In genomic region chr10:58560068-58560467, GRCh38 we compare ENCODE assay signal across 27 cellular contexts.
"Had no signal": no experiment of that assay in that cellular context is flagged by ENCODE, and none has a peak within 500 bp of the region (broad histone marks: within the 10 kb centered on the region; RNA-seq: fewer than 3 reads in every experiment).

No MANE protein-coding gene starts in this region.

- H3K36me3 ChIP-seq: neural progenitor cell, ovary, right lobe of liver, sigmoid colon, stomach, thoracic aorta, thyroid gland, tibial nerve, upper lobe of left lung, vagina had no signal

- ATAC-seq: psoas muscle; right cardiac atrium; right lobe of liver; stimulated activated effector memory CD8-positive, alpha-beta T cell treated with anti-CD3 and anti-CD28 coated beads, Interleukin-12 subunit alpha, Interleukin-12 subunit beta, amount 100 ng/mL, for 72 hours; stimulated activated naive B cell treated with anti-CD40 and anti-IgM and Interleukin-4, amounts not matched to agents 10 μg/mL and 1 μg/mL and 100 μg/mL, for 72 hours had no signal

- H3K36me3 Mint-ChIP-seq: stimulated activated effector memory CD8-positive, alpha-beta T cell treated with anti-CD3 and anti-CD28 coated beads, Interleukin-12 subunit alpha, Interleukin-12 subunit beta, amount 100 ng/mL, for 72 hours had no signal

- H3K79me2 ChIP-seq: parathyroid adenoma had no signal

- H3K4me1 Mint-ChIP-seq: nephron; neural progenitor cell; stimulated activated effector memory CD8-positive, alpha-beta T cell treated with anti-CD3 and anti-CD28 coated beads, Interleukin-12 subunit alpha, Interleukin-12 subunit beta, amount 100 ng/mL, for 72 hours; stimulated activated naive B cell treated with anti-CD40 and anti-IgM and Interleukin-4, amounts not matched to agents 10 μg/mL and 1 μg/mL and 100 μg/mL, for 72 hours had no signal

- H3K9me3 ChIP-seq: ovary, psoas muscle, thyroid gland, vagina had no signal

- H2AFZ ChIP-seq: neural progenitor cell, parathyroid adenoma had no signal

- H3K27me3 Mint-ChIP-seq: stimulated activated naive B cell treated with anti-CD40 and anti-IgM and Interleukin-4, amounts not matched to agents 10 μg/mL and 1 μg/mL and 100 μg/mL, for 72 hours; stimulated activated naive CD8-positive, alpha-beta T cell treated with anti-CD3 and anti-CD28 coated beads, Interleukin-15, Interleukin-2, amounts not matched to agents 100 ng/mL and 50 ng/mL, for 24 hours had no signal

- H3K4me2 ChIP-seq: neural progenitor cell had no signal

- DNase-seq: occipital lobe; ovary; posterior cingulate gyrus; psoas muscle; right cardiac atrium; right lobe of liver; sigmoid colon; small intestine; stimulated activated CD4-positive, alpha-beta T cell treated with anti-CD3 and anti-CD28 coated beads, Interleukin-15, amount 100 ng/mL, for 24 hours; stimulated activated CD4-positive, alpha-beta T cell treated with anti-CD3 and anti-CD28 coated beads, Interleukin-2, amount 100 ng/mL, for 24 hours; stimulated activated CD4-positive, alpha-beta T cell treated with anti-CD3 and anti-CD28 coated beads, Interleukin-2, amount 100 ng/mL, for 48 hours; stimulated activated CD4-positive, alpha-beta T cell treated with anti-CD3 and anti-CD28 coated beads, Interleukin-4, amount 100 ng/mL, for 24 hours; stimulated activated naive B cell treated with anti-CD40 and anti-IgM and Interleukin-4, amounts not matched to agents 10 μg/mL and 1 μg/mL and 100 μg/mL, for 72 hours; stimulated activated naive CD4-positive, alpha-beta T cell treated with Interleukin-2 at 50 U/mL for 16 hours; stomach; thyroid gland; trophoblast cell; upper lobe of left lung had no signal

- H3K27ac ChIP-seq: neural progenitor cell, ovary, parathyroid adenoma, psoas muscle, right lobe of liver, sigmoid colon, stomach, thoracic aorta, thyroid gland, tibial nerve, upper lobe of left lung, vagina had no signal

- H3K4me1 ChIP-seq: neural progenitor cell, parathyroid adenoma, sigmoid colon, stomach, tibial nerve, upper lobe of left lung, vagina had no signal

- H3K4me3 Mint-ChIP-seq: nephron; neural progenitor cell; stimulated activated effector memory CD8-positive, alpha-beta T cell treated with anti-CD3 and anti-CD28 coated beads, Interleukin-12 subunit alpha, Interleukin-12 subunit beta, amount 100 ng/mL, for 72 hours; stimulated activated naive B cell treated with anti-CD40 and anti-IgM and Interleukin-4, amounts not matched to agents 10 μg/mL and 1 μg/mL and 100 μg/mL, for 72 hours; stimulated activated naive CD8-positive, alpha-beta T cell treated with anti-CD3 and anti-CD28 coated beads, Interleukin-15, Interleukin-2, amounts not matched to agents 100 ng/mL and 50 ng/mL, for 24 hours had no signal

- H3K9ac ChIP-seq: neural progenitor cell, parathyroid adenoma had no signal

- H3K27ac Mint-ChIP-seq: nephron; neural progenitor cell; progenitor cell of endocrine pancreas; stimulated activated effector memory CD8-positive, alpha-beta T cell treated with anti-CD3 and anti-CD28 coated beads, Interleukin-12 subunit alpha, Interleukin-12 subunit beta, amount 100 ng/mL, for 72 hours; stimulated activated naive B cell treated with anti-CD40 and anti-IgM and Interleukin-4, amounts not matched to agents 10 μg/mL and 1 μg/mL and 100 μg/mL, for 72 hours; stimulated activated naive CD8-positive, alpha-beta T cell treated with anti-CD3 and anti-CD28 coated beads, Interleukin-15, Interleukin-2, amounts not matched to agents 100 ng/mL and 50 ng/mL, for 24 hours had no signal

- H3K4me3 ChIP-seq: neural progenitor cell, ovary, psoas muscle, right lobe of liver, sigmoid colon, stomach, thoracic aorta, thyroid gland, tibial nerve, upper lobe of left lung, vagina had no signal

- H3K27me3 ChIP-seq: neural progenitor cell, ovary, right lobe of liver, sigmoid colon, stomach, thyroid gland, tibial nerve, upper lobe of left lung, vagina had no signal
